ENCODE assay signal across 31 cellular contexts in genomic region chr16:35215287-35215686, GRCh38.
"Had no signal": no experiment of that assay in that cellular context is flagged by ENCODE, and none has a peak within 500 bp of the region (broad histone marks: within the 10 kb centered on the region; RNA-seq: fewer than 3 reads in every experiment).

No MANE protein-coding gene starts in this region.

- H3K27me3 ChIP-seq: brain microvascular endothelial cell, colonic mucosa, Peyer's patch, SJSA1 had no signal

- H3K9me3 ChIP-seq: colonic mucosa, SK-N-SH had no signal

- H3K4me2 ChIP-seq: SK-N-SH had no signal

- ATAC-seq: activated CD4-positive, CD25-positive, alpha-beta regulatory T cell treated with anti-CD3 and anti-CD28 coated beads, Interleukin-2, amount 50 U/mL, for 24 hours; activated T-cell treated with anti-CD3 and anti-CD28 coated beads, Interleukin-2, amount 50 U/mL, for 4 hours; PC-3; WTC11 had no signal

- H3K27ac ChIP-seq: brain microvascular endothelial cell, colonic mucosa, Peyer's patch, SJSA1 had no signal

- H3K9ac ChIP-seq: SK-N-SH had no signal

- DNase-seq: activated CD4-positive, alpha-beta memory T cell treated with anti-CD3 and anti-CD28 coated beads for 36 hours; activated CD4-positive, alpha-beta T cell treated with anti-CD3 and anti-CD28 coated beads for 4 hours; activated CD4-positive, alpha-beta T cell treated with anti-CD3 and anti-CD28 coated beads, Interleukin-2, amount 50 U/mL, for 1 hour; activated CD8-positive, alpha-beta memory T cell treated with anti-CD3 and anti-CD28 coated beads, Interleukin-2, amount 50 U/mL, for 4 hours; activated effector memory CD4-positive, alpha-beta T cell treated with Interleukin-2 at 50 U/mL for 16 hours; activated naive CD4-positive, alpha-beta T cell treated with anti-CD3 and anti-CD28 coated beads, Interleukin-2, amount 10 ng/mL, durations not matched to agents 7 days and 5 days; activated T-cell treated with anti-CD3 and anti-CD28 coated beads for 4 hours; activated T-cell treated with anti-CD3 and anti-CD28 coated beads, Interleukin-2, amount 50 U/mL, for 4 hours; amniotic stem cell; aorta; brain microvascular endothelial cell; central memory CD4-positive, alpha-beta T cell; colonic mucosa; NCI-H1105; NCI-H1417 treated with DMSO at 0.1 percent for 48 hours; NCI-H187 treated with DMSO at 0.1 percent for 48 hours; NCI-H2081; NCI-H2171 treated with DMSO at 0.1 percent for 48 hours; NCI-H510A; NCI-H526; NCI-H748 treated with DMSO at 0.1 percent for 48 hours; NK-92 treated with Interleukin-12 subunit alpha and Interleukin-12 subunit beta, amount 100 ng/mL, for 24 hours; PC-3; Peyer's patch; RPMI8226; SHP77 treated with DMSO at 0.1 percent for 48 hours; SK-N-SH had no signal

- H3K4me3 ChIP-seq: colonic mucosa, Peyer's patch, SJSA1 had no signal

- H3K4me1 ChIP-seq: colonic mucosa, Peyer's patch, SJSA1 had no signal

- H3K36me3 ChIP-seq: brain microvascular endothelial cell, colonic mucosa, Peyer's patch, SJSA1 had no signal

- FAIRE-seq: TTC549 had no signal
